ENCODE assay signal across 8 cellular contexts in genomic region chr21:31180256-31181088, GRCh38.
DNase-seq lines count a peak whose midpoint lies in the region; ATAC-seq and TF ChIP-seq lines count a peak whose summit lies in the region.

No MANE protein-coding gene starts in this region.

- TF ChIP-seq POLR2A in thyroid gland (IDR thresholded peaks at IDR 0.05) = no peak

- DNase-seq in DMS53 treated with DMSO at 0.1 percent for 48 hours (lab: John Stamatoyannopoulos, UW; ENCODE audit: unreplicated experiment) (peak; percentile 35), HS-27A (ENCODE audit: low read depth) (peak; percentile 22), RPMI8226 (peak; percentile 41), dedifferentiated amniotic fluid mesenchymal stem cell (ENCODE audit: extremely low spot score) (peak; percentile 60), NCI-H187 treated with DMSO at 0.1 percent for 48 hours (lab: John Stamatoyannopoulos, UW) (no peak), thyroid gland (no peak)

- no peak overlapping the region for H3K4me3 ChIP-seq in mesodermal cell (ENCODE audit: extremely low read depth, insufficient read depth, low read length, poor library complexity, severe bottlenecking)
- H3K4me3 ChIP-seq in thyroid gland (replicated peaks in 1 of 3) = no peak overlapping the region

- WGBS in mesodermal cell (ENCODE audit: insufficient coverage in 2 of 2), 2 experiments = 28 to 32% methylated on average over 3 to 4 of the region's 5 CpGs
- WGBS in thyroid gland, 2 donors = 49 to 50% methylated on average over 5 of the region's 5 CpGs

- H3K9me3 ChIP-seq in mesodermal cell (ENCODE audit: control insufficient read depth, low read length) (no peaks in the 10 kb centered on the region), thyroid gland (no peaks in the 10 kb centered on the region)

- H3K4me1 ChIP-seq in mesodermal cell (ENCODE audit: control insufficient read depth, insufficient read depth, low read length, poor library complexity, severe bottlenecking) = peaks cover 24% of the 10 kb centered on the region
- H3K4me1 ChIP-seq in thyroid gland = no peaks in the 10 kb centered on the region

- no peak for ATAC-seq in GM18909 (IDR thresholded peaks at IDR 0.05; ENCODE audit: poor library complexity, unreplicated experiment)

- TF ChIP-seq CTCF in thyroid gland (IDR thresholded peaks at IDR 0.05) = peak in 3 of 6 experiments; percentile 14 to 40 (median 21)

- H3K36me3 ChIP-seq in mesodermal cell (ENCODE audit: control insufficient read depth, insufficient read depth, low read length) = peaks cover 2% of the 10 kb centered on the region
- no peaks in the 10 kb centered on the region for H3K36me3 ChIP-seq in thyroid gland

- intact Hi-C loops in thyroid gland (cut with DNase I) = no loop called here

- H3K27me3 ChIP-seq in thyroid gland = no peaks in the 10 kb centered on the region

- H3K27ac ChIP-seq in mesodermal cell (ENCODE audit: low read depth, low read length, severe bottlenecking) = peak overlapping the region; percentile 16
- H3K27ac ChIP-seq in thyroid gland = no peak overlapping the region

Comparison
In these comparisons a context has a peak if more than half of its experiments do, and no peak if none do; other contexts are left out.
1. DNase-seq: peak in DMS53 treated with DMSO at 0.1 percent for 48 hours (single experiment), HS-27A (single experiment), RPMI8226 (single experiment) and dedifferentiated amniotic fluid mesenchymal stem cell (single experiment); none in NCI-H187 treated with DMSO at 0.1 percent for 48 hours (single experiment) and thyroid gland (0 of 2).